18 cellular contexts compared by ENCODE assay signal in genomic region chr13:26420282-26420960, GRCh38.
DNase-seq lines count a peak whose midpoint lies in the region; ATAC-seq and TF ChIP-seq lines count a peak whose summit lies in the region.
"Had no signal": no experiment of that assay in that cellular context is flagged by ENCODE, and none has a peak within 500 bp of the region (broad histone marks: within the 10 kb centered on the region; RNA-seq: fewer than 3 reads in every experiment).

No MANE protein-coding gene starts in this region.

- intact Hi-C loops in CD4-positive, alpha-beta T cell (cut with DNase I, micrococcal nuclease) = no loop called here

- POLR2A ChIA-PET in CD4-positive, alpha-beta T cell (lab: Charles Lee) = no interaction called here

- H3K79me2 ChIP-seq in GM23248 (ENCODE audit: insufficient read depth) = no peaks in the 10 kb centered on the region

- no peaks in the 10 kb centered on the region for H3K4me1 ChIP-seq in GM23248 (ENCODE audit: insufficient read depth)
- H3K4me1 ChIP-seq: A549, HAP-1 had no signal

- no peak overlapping the region for H3K27ac ChIP-seq in GM23248
- no peak overlapping the region for H3K27ac ChIP-seq in CD4-positive, alpha-beta T cell (ENCODE audit: low read depth, low read length)
- H3K27ac ChIP-seq: A549 had no signal

- peaks cover 14% of the 10 kb centered on the region for H3K27me3 Mint-ChIP-seq in CD4-positive, alpha-beta T cell

- H3K36me3 ChIP-seq in GM23248 (ENCODE audit: low read depth) = no peaks in the 10 kb centered on the region
- H3K36me3 ChIP-seq: HAP-1 had no signal

- no peaks in the 10 kb centered on the region for H3K36me3 Mint-ChIP-seq in CD4-positive, alpha-beta T cell (ENCODE audit: low read depth)

- no peak overlapping the region for H2AFZ ChIP-seq in GM23248

- no peaks in the 10 kb centered on the region for H3K9me3 ChIP-seq in GM23248 (ENCODE audit: low read depth)
- H3K9me3 ChIP-seq in CD4-positive, alpha-beta T cell (ENCODE audit: control insufficient read depth, low read length) = no peaks in the 10 kb centered on the region
- H3K9me3 ChIP-seq: A549, HAP-1, SK-N-SH had no signal

- no peak for TF ChIP-seq CTCF in AG10803 (conservative IDR thresholded peaks at IDR 0.05; ENCODE audit: low read length)
- no peak for TF ChIP-seq CTCF in CD4-positive, alpha-beta T cell (IDR thresholded peaks at IDR 0.05)

- H3K9ac ChIP-seq in GM23248 = no peak overlapping the region
- H3K9ac ChIP-seq: SK-N-SH had no signal

- DNase-seq in AG10803 (ENCODE audit: low read depth) (peak; percentile 18), GM23248 (peak; percentile 49), SW480 (ENCODE audit: low spot score) (peak; percentile 97), islet precursor cell (peak; percentile 51), GF-D8 (lab: John Stamatoyannopoulos, UW) (no peak), KBM-7 (no peak)
- no peak for DNase-seq in CD4-positive, alpha-beta T cell
- DNase-seq: C1 segment of cervical spinal cord, DMS79 treated with DMSO at 0.1 percent for 48 hours, NCI-H1694 treated with DMSO at 0.1 percent for 48 hours, NCI-H446 treated with DMSO at 0.1 percent for 48 hours, NCI-H69, RPMI8226, SHP77 treated with DMSO at 0.1 percent for 48 hours, SK-N-SH had no signal

- H3K9me3 Mint-ChIP-seq in CD4-positive, alpha-beta T cell = no peaks in the 10 kb centered on the region

- H3K4me2 ChIP-seq in GM23248 (ENCODE audit: unreplicated experiment) = no peak overlapping the region
- H3K4me2 ChIP-seq: A549, SK-N-SH had no signal

- 18 to 24% methylated on average over 4 of the region's 4 CpGs for WGBS in GM23248 (ENCODE audit: low coverage in 1 of 2, low lambda C conversion rate in 2 of 2, missing lambda C conversion rate in 2 of 2), 2 experiments

- H3K4me1 Mint-ChIP-seq in CD4-positive, alpha-beta T cell (ENCODE audit: low read depth) = no peaks in the 10 kb centered on the region

- H3K27me3 ChIP-seq in GM23248 (replicated peaks; ENCODE audit: insufficient read depth) = no peaks in the 10 kb centered on the region
- H3K27me3 ChIP-seq in CD4-positive, alpha-beta T cell (ENCODE audit: control insufficient read depth, insufficient read depth, low read length) = no peaks in the 10 kb centered on the region

- no peak overlapping the region for H3K4me3 ChIP-seq in AG10803 (ENCODE audit: low read length)
- no peak overlapping the region for H3K4me3 ChIP-seq in GM23248
- H3K4me3 ChIP-seq: A549, HAP-1 had no signal

- H4K20me1 ChIP-seq in GM23248 (ENCODE audit: insufficient read depth) = no peaks in the 10 kb centered on the region

- H3K4me3 Mint-ChIP-seq in CD4-positive, alpha-beta T cell = no peak overlapping the region

- ATAC-seq in CD4-positive, alpha-beta T cell (ENCODE audit: poor library complexity) = no peak
- ATAC-seq in HG03095 (IDR thresholded peaks at IDR 0.05; ENCODE audit: unreplicated experiment) = no peak
- ATAC-seq: A549 had no signal

- no peaks in the 10 kb centered on the region for H3K9me2 ChIP-seq in GM23248 (ENCODE audit: insufficient read depth)
- H3K9me2 ChIP-seq: SK-N-SH had no signal

- CTCF ChIA-PET in CD4-positive, alpha-beta T cell (lab: Charles Lee) = interaction anchor here (0.9 kb wide), 1 partner anchor 11 kb away, joined by 3 read pairs; no protein-coding TSS in a partner anchor

- H3F3A ChIP-seq in GM23248 (ENCODE audit: insufficient read depth) = no peaks in the 10 kb centered on the region

- in situ Hi-C loops in GM23248 (cut with MboI) = no loop called here
- in situ Hi-C loops in KBM-7 (cut with MboI; ENCODE audit: low pct_unique_long_range_greater_than_20kb, low sequenced_read_pairs) = no loop called here

- H3K27ac Mint-ChIP-seq in CD4-positive, alpha-beta T cell = no peak overlapping the region

Comparison
In these comparisons a context has a peak if more than half of its experiments do, and no peak if none do; other contexts are left out.
1. DNase-seq: peak in AG10803 (single experiment), GM23248 (single experiment), SW480 (single experiment) and islet precursor cell (single experiment); none in GF-D8 (single experiment), KBM-7 (single experiment) and CD4-positive, alpha-beta T cell (0 of 10).